Comparison of ENCODE assay signal across 18 cellular contexts in genomic region chr3:147415337-147415736, GRCh38. TPM values are rescaled to one million over a fixed set of nuclear protein-coding genes. Genes with fewer than 3 reads are reported as not detected.
DNase-seq lines count a peak whose midpoint lies in the region; ATAC-seq and TF ChIP-seq lines count a peak whose summit lies in the region.
"Had no signal": no experiment of that assay in that cellular context is flagged by ENCODE, and none has a peak within 500 bp of the region (broad histone marks: within the 10 kb centered on the region; RNA-seq: fewer than 3 reads in every experiment).

No MANE protein-coding gene starts in this region.

- peak overlapping the region; percentile 46; the same call in 1 of the 2 replicates for H3K4me2 ChIP-seq in GM23338
- H3K4me2 ChIP-seq: BLaER1 had no signal

- H3K9me2 ChIP-seq in GM23338 (ENCODE audit: insufficient read depth): no peaks in the 10 kb centered on the region

- peaks cover 88% of the 10 kb centered on the region for H3K4me1 ChIP-seq in GM23338 (ENCODE audit: insufficient read depth)

- H3K27me3 Mint-ChIP-seq in GM23338 (ENCODE audit: insufficient read depth, low read depth, poor library complexity): peaks cover 99% of the 10 kb centered on the region

- CTCF ChIA-PET in RWPE1 (lab: Yijun Ruan, JAX): interaction anchor here (0.7 kb wide), 1 partner anchor 43 kb away, joined by 3 read pairs; no protein-coding TSS in a partner anchor

- TF ChIP-seq CTCF in GM23338 (conservative IDR thresholded peaks at IDR 0.05; ENCODE audit: low read depth in 2 of 2) (no peak), RWPE1 (conservative IDR thresholded peaks at IDR 0.05; ENCODE audit: low read depth) (no peak)

- no peak overlapping the region for H3K4me3 ChIP-seq in GM23338
- H3K4me3 ChIP-seq: BLaER1 had no signal

- H3K27ac ChIP-seq in GM23338 (ENCODE audit: low read depth): no peak overlapping the region
- no peak overlapping the region for H3K27ac ChIP-seq in RWPE1
- H3K27ac ChIP-seq: BLaER1 had no signal

- no peak overlapping the region for H3K4me3 Mint-ChIP-seq in GM23338
- H3K4me3 Mint-ChIP-seq: CD8-positive, alpha-beta memory T cell; IgD-negative memory B cell had no signal

- DNase-seq in GM23338 (ENCODE audit: low spot score): peak; percentile 58
- DNase-seq in cerebellar cortex (ENCODE audit: low spot score): peak; percentile 89
- DNase-seq in left kidney (ENCODE audit: low read depth, low spot score): peak; percentile 18
- DNase-seq in retina: peak; percentile 56
- DNase-seq in AML-193 (lab: John Stamatoyannopoulos, UW): no peak
- no peak for DNase-seq in RWPE1 (ENCODE audit: low spot score)
- no peak for DNase-seq in SHP77 (lab: John Stamatoyannopoulos, UW)
- DNase-seq: CD8-positive, alpha-beta memory T cell; HCEC 1CT; NCI-H1436 treated with DMSO at 0.1 percent for 48 hours; NCI-H345; NCI-H526 treated with DMSO at 0.1 percent for 48 hours; NK-92 treated with Interleukin-12 subunit alpha and Interleukin-12 subunit beta, amount 100 ng/mL, for 24 hours had no signal

- no peak for ATAC-seq in GM23338

- no peak overlapping the region for H2AFZ ChIP-seq in GM23338

- H3K36me3 ChIP-seq in GM23338 (ENCODE audit: insufficient read depth): no peaks in the 10 kb centered on the region
- H3K36me3 ChIP-seq: BLaER1 had no signal

- peaks cover 100% of the 10 kb centered on the region for H3K27me3 ChIP-seq in GM23338 (ENCODE audit: insufficient read depth)

- peaks cover 57% of the 10 kb centered on the region for H3K4me1 Mint-ChIP-seq in GM23338

- POLR2A ChIA-PET in RWPE1 (lab: Yijun Ruan, JAX; ENCODE audit: low non-redundant PET): no interaction called here

- H3K79me2 ChIP-seq in GM23338 (replicated peaks; ENCODE audit: insufficient read depth): no peaks in the 10 kb centered on the region

- no peaks in the 10 kb centered on the region for H4K20me1 ChIP-seq in GM23338 (replicated peaks; ENCODE audit: insufficient read depth)

- peaks cover 41% of the 10 kb centered on the region for H3F3A ChIP-seq in GM23338 (replicated peaks; ENCODE audit: low read depth)

- H3K36me3 Mint-ChIP-seq in GM23338 (ENCODE audit: low read depth): no peaks in the 10 kb centered on the region
- H3K36me3 Mint-ChIP-seq: IgD-negative memory B cell had no signal

- no peak overlapping the region for H3K27ac Mint-ChIP-seq in GM23338
- H3K27ac Mint-ChIP-seq: IgD-negative memory B cell had no signal

- peaks cover 8% of the 10 kb centered on the region for H3K9me3 Mint-ChIP-seq in GM23338

TF ChIP-seq in GM23338, 12 proteins besides CTCF, POLR2A, EP300 and RAD21:
- TF ChIP-seq CREB1 (CRISPR knock-in tag; IDR thresholded peaks at IDR 0.05; ENCODE audit: low read depth) (no peak), EZH2 (IDR thresholded peaks at IDR 0.05; ENCODE audit: low read depth, unreplicated experiment) (peak; percentile 66), EZH2phosphoT487 (IDR thresholded peaks at IDR 0.05; ENCODE audit: unreplicated experiment) (peak; percentile 33), NANOG (IDR thresholded peaks at IDR 0.05; ENCODE audit: borderline replicate concordance) (no peak), ZNF462 (CRISPR knock-in tag; IDR thresholded peaks at IDR 0.05) (no peak), REST (IDR thresholded peaks at IDR 0.05; ENCODE audit: unreplicated experiment) (no peak)

RNA-seq across cellular contexts. Expression of gene ZIC1, which starts 6.2 kb away (rescaled TPM):
- total RNA-seq in GM23338 (2014; rRNA removed; shearing (Covaris generic)): 0.19 and 0.21 TPM in 2 replicates
- 0.95 and 1.4 TPM in 2 replicates for polyA plus RNA-seq in GM23338 (2016; fragmentation: Nextera tagmentation; extraction: Ambion mirVana)
- total RNA-seq: CD8-positive, alpha-beta memory T cell; HT-29 had no signal
- polyA plus RNA-seq: AG04450; CD8-positive, alpha-beta memory T cell; IgD-negative memory B cell had no signal

RNA-seq across cellular contexts. Expression of gene ZIC4, which starts 9.0 kb away (rescaled TPM):
- not detected in 2 replicates for total RNA-seq in GM23338 (2014; rRNA removed; shearing (Covaris generic))
- polyA plus RNA-seq in GM23338 (2016; fragmentation: Nextera tagmentation; extraction: Ambion mirVana): 0.12 TPM in 1 of 2 replicates, not detected in the other
- total RNA-seq: CD8-positive, alpha-beta memory T cell; HT-29; SK-MEL-5 had no signal
- polyA plus RNA-seq: AG04450; CD8-positive, alpha-beta memory T cell; IgD-negative memory B cell had no signal

Comparison
In these comparisons a context has a peak if more than half of its experiments do, and no peak if none do; other contexts are left out.
1. DNase-seq: peak in GM23338 (single experiment), cerebellar cortex (single experiment), left kidney (single experiment) and retina (single experiment); none in AML-193 (0 of 2), RWPE1 (single experiment) and SHP77 (0 of 2).